ENCODE assay signal across 8 cellular contexts in genomic region chr9:129414377-129415021, GRCh38.
A peak's percentile ranks its signal among the peaks of the same experiment; 100 is the strongest.
DNase-seq lines count a peak whose midpoint lies in the region; ATAC-seq, FAIRE-seq and TF ChIP-seq lines count a peak whose summit lies in the region.

No MANE protein-coding gene starts in this region.

- TF ChIP-seq CTCF in Panc1 (IDR thresholded peaks at IDR 0.05) (no peak), GM12878 (IDR thresholded peaks at IDR 0.05 in 2 of 3, conservative IDR thresholded peaks at IDR 0.05 in 1 of 3; ENCODE audit: control insufficient read depth in 2 of 3, extremely low read depth in 1 of 3, insufficient read depth in 1 of 3, low read depth in 3 of 3, low read length in 3 of 3) (no peak)

- no peak for TF ChIP-seq EP300 in GM12878 (IDR thresholded peaks at IDR 0.05; ENCODE audit: borderline replicate concordance in 1 of 2, control insufficient read depth in 1 of 2, low read depth in 2 of 2, low read length in 2 of 2)

- CTCF ChIA-PET in Panc1 (lab: Charles Lee), result no interaction called here
- CTCF ChIA-PET in GM12878 (lab: Yijun Ruan, JAX), result no interaction called here

- TF ChIP-seq POLR2A in GM12878 (IDR thresholded peaks at IDR 0.05; ENCODE audit: low read depth, low read length) (no peak), H54 (IDR thresholded peaks at IDR 0.05; ENCODE audit: low read depth, low read length) (no peak)

- intact Hi-C loops in Panc1 (cut with micrococcal nuclease; ENCODE audit: unreplicated experiment), result loop anchor here (10.0 kb wide), 1 partner anchor 70 kb away; no protein-coding TSS in a partner anchor
- intact Hi-C loops in GM12878 (cut with micrococcal nuclease; ENCODE audit: unreplicated experiment), result no loop called here

- BruUV-seq in Panc1 (replicated peaks; lab: Mats Ljungman, UMichigan) (TSS peak; percentile 94), GM12878 (replicated peaks; lab: Mats Ljungman, UMichigan) (TSS peak; percentile 98)

- no peaks in the 10 kb centered on the region for H3K27me3 ChIP-seq in Panc1 (ENCODE audit: control insufficient read depth, insufficient read depth, low read length)
- no peaks in the 10 kb centered on the region for H3K27me3 ChIP-seq in GM12878 (replicated peaks in 1 of 2; ENCODE audit: control insufficient read depth in 2 of 2, insufficient read depth in 2 of 2, low read length in 1 of 2)

- RAD21 ChIA-PET in GM12878 (lab: Charles Lee; ENCODE audit: unreplicated experiment), result no interaction called here

- H3K9ac ChIP-seq in ES-I3 (ENCODE audit: low read depth, low read length) (peak overlapping the region; percentile 75), GM12878 (ENCODE audit: control insufficient read depth, insufficient read depth, low read length) (peak overlapping the region; percentile 93)

- in situ Hi-C loops in Panc1 (cut with HindIII; ENCODE audit: low pct_unique_long_range_greater_than_20kb, low sequenced_read_pairs) (no loop called here), GM12878 (cut with MboI) (no loop called here)

- H3K9me3 ChIP-seq in ES-I3 (ENCODE audit: control insufficient read depth, insufficient read depth, low read length), result no peaks in the 10 kb centered on the region
- no peaks in the 10 kb centered on the region for H3K9me3 ChIP-seq in Panc1 (ENCODE audit: control insufficient read depth, insufficient read depth, low read depth, low read length)
- H3K9me3 ChIP-seq in GM12878 (replicated peaks; ENCODE audit: control insufficient read depth, insufficient read depth, low read length), result no peaks in the 10 kb centered on the region; the same call in 2 of the 3 replicates

- 73% methylated on average over 31 of the region's 32 CpGs for WGBS in GM12878 (ENCODE audit: insufficient coverage, insufficient replicate concordance, low lambda C conversion rate, missing lambda C conversion rate)

- ATAC-seq in Panc1, result peak; percentile 35
- ATAC-seq in GM12878, result no peak
- ATAC-seq in GM19455 (IDR thresholded peaks at IDR 0.05; ENCODE audit: unreplicated experiment), result no peak

- H3K4me1 ChIP-seq in ES-I3 (ENCODE audit: insufficient read depth, low read length) (peaks cover 12% of the 10 kb centered on the region), Panc1 (ENCODE audit: control insufficient read depth, insufficient read depth, low read length) (peaks cover 39% of the 10 kb centered on the region), GM12878 (ENCODE audit: control insufficient read depth, insufficient read depth, low read length) (peaks cover 12% of the 10 kb centered on the region)

- H3K79me2 ChIP-seq in GM12878 (ENCODE audit: control insufficient read depth, insufficient read depth, low read length), result no peaks in the 10 kb centered on the region

- H3K4me3 ChIP-seq in Panc1 (ENCODE audit: low read depth in 2 of 2, low read length in 2 of 2) (peak overlapping the region; percentile 18 to 30; a peak in 1 of 4 replicates), GM12878 (peak overlapping the region; percentile 54; the same call in 1 of the 2 replicates)

- H3K4me2 ChIP-seq in GM12878 (ENCODE audit: control insufficient read depth, insufficient read depth), result peak overlapping the region; percentile 99

- H3K27ac ChIP-seq in Panc1 (ENCODE audit: low read length), result peak overlapping the region; percentile 95
- peak overlapping the region; percentile 94; the same call in 1 of the 2 replicates for H3K27ac ChIP-seq in GM12878 (ENCODE audit: control insufficient read depth, insufficient read depth)

- no peak for FAIRE-seq in GM12878 (lab: Jason Lieb, UNC)
- FAIRE-seq in H54 (lab: Jason Lieb, UNC), result no peak

- POLR2A ChIA-PET in Panc1 (lab: Charles Lee) (no interaction called here), GM12878 (lab: Charles Lee) (interaction anchor here (1.0 to 1.2 kb wide), 2 partner anchors 45 to 183 kb away, joined by 3 read pairs; no protein-coding TSS in a partner anchor)

- no peaks in the 10 kb centered on the region for H4K20me1 ChIP-seq in GM12878 (ENCODE audit: control insufficient read depth, insufficient read depth)

- no peak for DNase-seq in Panc1 (ENCODE audit: low read depth, low spot score)
- DNase-seq in GM12878 (ENCODE audit: low read depth, low spot score), result no peak
- peak; percentile 63 for DNase-seq in iPS-NIHi7 (ENCODE audit: extremely low spot score)
- DNase-seq in stimulated activated CD4-positive, alpha-beta T cell treated with anti-CD3 and anti-CD28 coated beads, Interleukin-15, amount 100 ng/mL, for 24 hours, result peak; percentile 38
- no peak for DNase-seq in H54 (ENCODE audit: insufficient read length, low spot score)
- DNase-seq in SHP77 treated with DMSO at 0.1 percent for 48 hours (lab: John Stamatoyannopoulos, UW), result no peak

- TF ChIP-seq RAD21 in GM12878 (IDR thresholded peaks at IDR 0.05; ENCODE audit: insufficient read depth, low read depth, low read length), result no peak

- no peaks in the 10 kb centered on the region for H3K36me3 ChIP-seq in ES-I3 (ENCODE audit: insufficient read depth, low read length)
- no peaks in the 10 kb centered on the region for H3K36me3 ChIP-seq in Panc1 (ENCODE audit: control insufficient read depth, insufficient read depth, low read length)
- no peaks in the 10 kb centered on the region for H3K36me3 ChIP-seq in GM12878 (ENCODE audit: control insufficient read depth in 2 of 2, insufficient read depth in 2 of 2, low read length in 1 of 2)

- no peak overlapping the region for H2AFZ ChIP-seq in GM12878 (ENCODE audit: control insufficient read depth, low read depth, low read length)

- SMC1A ChIA-PET in GM12878 (lab: Charles Lee; ENCODE audit: uncharacterized antibody, unreplicated experiment), result interaction anchor here (1.7 kb wide), 1 partner anchor 44 kb away, joined by 3 read pairs; no protein-coding TSS in a partner anchor

TF ChIP-seq in GM12878, 131 proteins besides CTCF, POLR2A, EP300 and RAD21 (continues in another document):
- TF ChIP-seq NR2F1 (conservative IDR thresholded peaks at IDR 0.05) (peak; percentile 41; the same call in 1 of the 2 replicates), ZBTB40 (IDR thresholded peaks at IDR 0.05; ENCODE audit: borderline replicate concordance) (peak; percentile 52; the same call in 1 of the 2 replicates)
- TF ChIP-seq, protein P1, sequence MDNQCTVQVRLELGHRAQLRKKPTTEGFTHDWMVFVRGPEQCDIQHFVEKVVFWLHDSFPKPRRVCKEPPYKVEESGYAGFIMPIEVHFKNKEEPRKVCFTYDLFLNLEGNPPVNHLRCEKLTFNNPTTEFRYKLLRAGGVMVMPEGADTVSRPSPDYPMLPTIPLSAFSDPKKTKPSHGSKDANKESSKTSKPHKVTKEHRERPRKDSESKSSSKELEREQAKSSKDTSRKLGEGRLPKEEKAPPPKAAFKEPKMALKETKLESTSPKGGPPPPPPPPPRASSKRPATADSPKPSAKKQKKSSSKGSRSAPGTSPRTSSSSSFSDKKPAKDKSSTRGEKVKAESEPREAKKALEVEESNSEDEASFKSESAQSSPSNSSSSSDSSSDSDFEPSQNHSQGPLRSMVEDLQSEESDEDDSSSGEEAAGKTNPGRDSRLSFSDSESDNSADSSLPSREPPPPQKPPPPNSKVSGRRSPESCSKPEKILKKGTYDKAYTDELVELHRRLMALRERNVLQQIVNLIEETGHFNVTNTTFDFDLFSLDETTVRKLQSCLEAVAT (IDR thresholded peaks at IDR 0.05), result peak; percentile 97
- TF ChIP-seq, protein P2, sequence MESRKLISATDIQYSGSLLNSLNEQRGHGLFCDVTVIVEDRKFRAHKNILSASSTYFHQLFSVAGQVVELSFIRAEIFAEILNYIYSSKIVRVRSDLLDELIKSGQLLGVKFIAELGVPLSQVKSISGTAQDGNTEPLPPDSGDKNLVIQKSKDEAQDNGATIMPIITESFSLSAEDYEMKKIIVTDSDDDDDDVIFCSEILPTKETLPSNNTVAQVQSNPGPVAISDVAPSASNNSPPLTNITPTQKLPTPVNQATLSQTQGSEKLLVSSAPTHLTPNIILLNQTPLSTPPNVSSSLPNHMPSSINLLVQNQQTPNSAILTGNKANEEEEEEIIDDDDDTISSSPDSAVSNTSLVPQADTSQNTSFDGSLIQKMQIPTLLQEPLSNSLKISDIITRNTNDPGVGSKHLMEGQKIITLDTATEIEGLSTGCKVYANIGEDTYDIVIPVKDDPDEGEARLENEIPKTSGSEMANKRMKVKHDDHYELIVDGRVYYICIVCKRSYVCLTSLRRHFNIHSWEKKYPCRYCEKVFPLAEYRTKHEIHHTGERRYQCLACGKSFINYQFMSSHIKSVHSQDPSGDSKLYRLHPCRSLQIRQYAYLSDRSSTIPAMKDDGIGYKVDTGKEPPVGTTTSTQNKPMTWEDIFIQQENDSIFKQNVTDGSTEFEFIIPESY (IDR thresholded peaks at IDR 0.05), result peak; percentile 70; the same call in 1 of the 2 replicates

Comparison
In these comparisons a context has a peak if more than half of its experiments do, and no peak if none do; other contexts are left out.
1. DNase-seq: peak in iPS-NIHi7 (single experiment) and stimulated activated CD4-positive, alpha-beta T cell treated with anti-CD3 and anti-CD28 coated beads, Interleukin-15, amount 100 ng/mL, for 24 hours (single experiment); none in Panc1 (single experiment), GM12878 (single experiment), H54 (single experiment) and SHP77 treated with DMSO at 0.1 percent for 48 hours (single experiment).